In genomic region chr17:46044286-46044928, GRCh38 we compare ENCODE assay signal across 1 cellular context.
TF ChIP-seq lines count a peak whose summit lies in the region.

No MANE protein-coding gene starts in this region.

TF ChIP-seq in HEK293, 187 proteins besides CTCF, POLR2A, EP300 and RAD21 (continued from another document):
- TF ChIP-seq ZNF843 (tag by site-specific recombination; IDR thresholded peaks at IDR 0.05): peak; percentile 13; the same call in 1 of the 2 replicates
- TF ChIP-seq HIC1 (tag by site-specific recombination; IDR thresholded peaks at IDR 0.05): no peak
- no peak for TF ChIP-seq ZNF707 (tag by site-specific recombination; IDR thresholded peaks at IDR 0.05)
- TF ChIP-seq ZNF701 (tag by site-specific recombination; IDR thresholded peaks at IDR 0.05): no peak
- no peak for TF ChIP-seq ZNF214 (tag by site-specific recombination; IDR thresholded peaks at IDR 0.05; ENCODE audit: borderline replicate concordance)
- TF ChIP-seq ZNF544 (tag by site-specific recombination; IDR thresholded peaks at IDR 0.05): no peak
- TF ChIP-seq PRDM6 (tag by site-specific recombination; IDR thresholded peaks at IDR 0.05): peak; percentile 57
- TF ChIP-seq REPIN1 (tag by site-specific recombination; IDR thresholded peaks at IDR 0.05; ENCODE audit: low read depth): no peak
- TF ChIP-seq ZNF621 (tag by site-specific recombination; IDR thresholded peaks at IDR 0.05): no peak
- no peak for TF ChIP-seq ZNF266 (tag by site-specific recombination; IDR thresholded peaks at IDR 0.05; ENCODE audit: low read depth)
- peak; percentile 79 for TF ChIP-seq PRDM1 (tag by site-specific recombination; IDR thresholded peaks at IDR 0.05)
- TF ChIP-seq ZNF350 (tag by site-specific recombination; IDR thresholded peaks at IDR 0.05): no peak
- 0 out of 2 replicates have a peak, but pooled peaks have one; percentile 19 for TF ChIP-seq ZNF610 (tag by site-specific recombination; IDR thresholded peaks at IDR 0.05; ENCODE audit: borderline replicate concordance)
- peak; percentile 86; the same call in 1 of the 2 replicates for TF ChIP-seq ZNF660 (tag by site-specific recombination; IDR thresholded peaks at IDR 0.05)
- no peak for TF ChIP-seq ZNF121 (tag by site-specific recombination; IDR thresholded peaks at IDR 0.05)
- peak; percentile 59 for TF ChIP-seq IKZF3 (tag by site-specific recombination; IDR thresholded peaks at IDR 0.05)
- TF ChIP-seq ZNF561 (tag by site-specific recombination; IDR thresholded peaks at IDR 0.05; ENCODE audit: borderline replicate concordance): peak; percentile 54; the same call in 1 of the 2 replicates
- no peak for TF ChIP-seq EGR2 (tag by site-specific recombination; IDR thresholded peaks at IDR 0.05; ENCODE audit: low read depth)
- no peak for TF ChIP-seq ZNF626 (tag by site-specific recombination; IDR thresholded peaks at IDR 0.05)
- 0 out of 2 replicates have a peak, but pooled peaks have one; percentile 12 for TF ChIP-seq ZXDB (tag by site-specific recombination; IDR thresholded peaks at IDR 0.05)
- TF ChIP-seq ZNF394 (tag by site-specific recombination; IDR thresholded peaks at IDR 0.05; ENCODE audit: borderline replicate concordance): no peak
- TF ChIP-seq ZNF654 (tag by site-specific recombination; IDR thresholded peaks at IDR 0.05; ENCODE audit: low read depth): peak; percentile 83
- TF ChIP-seq ZNF426 (tag by site-specific recombination; IDR thresholded peaks at IDR 0.05): no peak
- TF ChIP-seq GFI1B (tag by site-specific recombination; IDR thresholded peaks at IDR 0.05): no peak
- TF ChIP-seq ZNF677 (tag by site-specific recombination; IDR thresholded peaks at IDR 0.05): no peak
- no peak for TF ChIP-seq ZNF704 (tag by site-specific recombination; IDR thresholded peaks at IDR 0.05)
- no peak for TF ChIP-seq ZNF169 (tag by site-specific recombination; IDR thresholded peaks at IDR 0.05)
- no peak for TF ChIP-seq ZNF211 (tag by site-specific recombination; IDR thresholded peaks at IDR 0.05; ENCODE audit: low read depth)
- TF ChIP-seq ELK4 (IDR thresholded peaks at IDR 0.05; ENCODE audit: borderline replicate concordance, low read depth, low read length): no peak
- no peak for TF ChIP-seq ZNF248 (tag by site-specific recombination; IDR thresholded peaks at IDR 0.05)
- TF ChIP-seq ZBTB20 (tag by site-specific recombination; IDR thresholded peaks at IDR 0.05): no peak
- TF ChIP-seq ZIC2 (tag by site-specific recombination; IDR thresholded peaks at IDR 0.05): no peak; the same call in 1 of the 2 replicates
- TF ChIP-seq ZNF148 (tag by site-specific recombination; IDR thresholded peaks at IDR 0.05; ENCODE audit: borderline replicate concordance): no peak
- TF ChIP-seq ZNF670 (tag by site-specific recombination; IDR thresholded peaks at IDR 0.05; ENCODE audit: low read depth): no peak
- TF ChIP-seq GLIS2 (tag by site-specific recombination; IDR thresholded peaks at IDR 0.05): no peak
- peak; percentile 47 for TF ChIP-seq SP7 (tag by site-specific recombination; IDR thresholded peaks at IDR 0.05)
- 0 out of 2 replicates have a peak, but pooled peaks have one; percentile 29 for TF ChIP-seq ZBTB8A (tag by site-specific recombination; IDR thresholded peaks at IDR 0.05)
- TF ChIP-seq PBX3 (CRISPR knock-in tag; IDR thresholded peaks at IDR 0.05): no peak
- no peak for TF ChIP-seq ZFP37 (tag by site-specific recombination; IDR thresholded peaks at IDR 0.05)
- no peak for TF ChIP-seq ZNF658 (tag by site-specific recombination; IDR thresholded peaks at IDR 0.05)
- no peak; the same call in 1 of the 2 replicates for TF ChIP-seq KLF10 (tag by site-specific recombination; IDR thresholded peaks at IDR 0.05)
- TF ChIP-seq ZFP3 (tag by site-specific recombination; IDR thresholded peaks at IDR 0.05; ENCODE audit: low read depth): no peak
- no peak for TF ChIP-seq ZNF138 (tag by site-specific recombination; IDR thresholded peaks at IDR 0.05; ENCODE audit: borderline replicate concordance)
- no peak; the same call in 1 of the 2 replicates for TF ChIP-seq ZFHX2 (tag by site-specific recombination; conservative IDR thresholded peaks at IDR 0.05)
- TF ChIP-seq ZSCAN18 (tag by site-specific recombination; IDR thresholded peaks at IDR 0.05): no peak
- TF ChIP-seq ZNF558 (tag by site-specific recombination; IDR thresholded peaks at IDR 0.05): no peak
- no peak for TF ChIP-seq ZNF518A (tag by site-specific recombination; conservative IDR thresholded peaks at IDR 0.05; ENCODE audit: low read depth)
- no peak for TF ChIP-seq TCF7L2 (IDR thresholded peaks at IDR 0.05; ENCODE audit: borderline replicate concordance, low read depth, low read length)
- no peak for TF ChIP-seq ZNF16 (tag by site-specific recombination; IDR thresholded peaks at IDR 0.05; ENCODE audit: low read depth)
